ENCODE assay signal across 8 cellular contexts in genomic region chr17:50094243-50094752, GRCh38. TPM values are rescaled to one million over a fixed set of nuclear protein-coding genes. Genes with fewer than 3 reads are reported as not detected.
DNase-seq lines count a peak whose midpoint lies in the region; ATAC-seq and TF ChIP-seq lines count a peak whose summit lies in the region.

No MANE protein-coding gene starts in this region.

- H3K9me3 ChIP-seq in adrenal gland (replicated peaks in 1 of 3) (no peaks in the 10 kb centered on the region), heart left ventricle (no peaks in the 10 kb centered on the region), tibial nerve (no peaks in the 10 kb centered on the region)

- H3K27ac ChIP-seq in adrenal gland, result peak overlapping the region; percentile 27 to 84 (median 77)
- H3K27ac ChIP-seq in heart left ventricle, result peak overlapping the region; percentile 69 to 97 (median 88)
- peak overlapping the region; percentile 85 to 96 (median 92) for H3K27ac ChIP-seq in tibial nerve

- peaks cover 0 to 26% of the 10 kb centered on the region in 2 donors for H3K36me3 ChIP-seq in adrenal gland (replicated peaks in 1 of 2)
- peaks cover 0 to 32% (median 27%) of the 10 kb centered on the region in 9 donors for H3K36me3 ChIP-seq in heart left ventricle
- peaks cover 0 to 34% (median 0%) of the 10 kb centered on the region in 3 donors for H3K36me3 ChIP-seq in tibial nerve

- intact Hi-C loops in adrenal gland (cut with DNase I) (no loop called here), heart left ventricle (cut with DNase I) (loop anchor here in 9 of 10 donors (1.0 to 10.0 kb wide), 9 partner anchors 37 to 203 kb away; partner anchors contain the start of gene ITGA3 (in 2 of the 9))

- H3K4me1 ChIP-seq in adrenal gland (replicated peaks in 1 of 2) (peaks cover 9 to 10% of the 10 kb centered on the region in 2 donors), heart left ventricle (peaks cover 0 to 46% (median 30%) of the 10 kb centered on the region in 12 donors), tibial nerve (peaks cover 0 to 39% (median 32%) of the 10 kb centered on the region in 4 donors)

- peak in 1 of 2 donors; percentile 47 for TF ChIP-seq EP300 in tibial nerve (IDR thresholded peaks at IDR 0.05)

- peak; percentile 95 for DNase-seq in Ammon's horn (ENCODE audit: low spot score)
- peak; percentile 85 for DNase-seq in NCI-H128 (lab: John Stamatoyannopoulos, UW; ENCODE audit: unreplicated experiment)
- DNase-seq in SW 1271 (lab: John Stamatoyannopoulos, UW), result peak; percentile 66 to 77
- peak; percentile 86 to 98 (median 94) for DNase-seq in adrenal gland
- peak; percentile 90 to 93 (median 91) for DNase-seq in heart left ventricle
- DNase-seq in pons (ENCODE audit: low spot score), result peak; percentile 95
- peak; percentile 91 to 95 for DNase-seq in tibial nerve (ENCODE audit: low spot score in 2 of 2)

- 0 to 1% (median 0%) methylated on average over 19 to 21 of the region's 21 CpGs for WGBS in adrenal gland, 4 donors
- WGBS in heart left ventricle, 4 donors, result 0 to 1% (median 0%) methylated on average over 21 of the region's 21 CpGs
- 0 to 1% methylated on average over 17 to 21 of the region's 21 CpGs for WGBS in tibial nerve, 2 donors

- H3K4me3 ChIP-seq in adrenal gland (peak overlapping the region in 3 of 4 donors; percentile 26 to 91 (median 87)), heart left ventricle (peak overlapping the region; percentile 63 to 97 (median 79)), tibial nerve (peak overlapping the region; percentile 86 to 100 (median 98))

- TF ChIP-seq POLR2A in adrenal gland (IDR thresholded peaks at IDR 0.05), result peak in 1 of 2 donors; percentile 39
- TF ChIP-seq POLR2A in heart left ventricle (IDR thresholded peaks at IDR 0.05), result no peak
- peak in 1 of 2 donors; percentile 27 for TF ChIP-seq POLR2A in tibial nerve (IDR thresholded peaks at IDR 0.05)

- ATAC-seq in GM19452 (IDR thresholded peaks at IDR 0.05; ENCODE audit: unreplicated experiment) (peak; percentile 48), heart left ventricle (peak; percentile 55 to 81 (median 68))

- no peaks in the 10 kb centered on the region for H3K27me3 ChIP-seq in adrenal gland
- no peaks in the 10 kb centered on the region for H3K27me3 ChIP-seq in heart left ventricle
- no peaks in the 10 kb centered on the region for H3K27me3 ChIP-seq in tibial nerve

- TF ChIP-seq CTCF in adrenal gland (IDR thresholded peaks at IDR 0.05) (peak; percentile 81 to 96 (median 93)), heart left ventricle (IDR thresholded peaks at IDR 0.05) (peak; percentile 87 to 98 (median 95)), tibial nerve (IDR thresholded peaks at IDR 0.05) (peak; percentile 88 to 94 (median 92))

RNA-seq across cellular contexts. Expression of gene PDK2, which starts 0.9 kb away (rescaled TPM):
- 100 to 1,000 TPM in 7 of 8 donors, 10 to 100 TPM in 1; 98.9 to 225 (median 137) TPM for total RNA-seq in adrenal gland
- 100 to 1,000 TPM in 1 of 3 donors, 10 to 100 TPM in 2; 48.5 to 110 (median 59.7) TPM for polyA plus RNA-seq in adrenal gland
- total RNA-seq in heart left ventricle, result 100 to 1,000 TPM; 142 to 490 (median 200) TPM
- polyA plus RNA-seq in heart left ventricle, result 100 to 1,000 TPM; 125 to 173 TPM
- 10 to 100 TPM; 37.9 to 77.7 (median 49.8) TPM for total RNA-seq in tibial nerve

RNA-seq across cellular contexts. Expression of gene SAMD14, which starts 35.7 kb away (rescaled TPM):
- 10 to 100 TPM in 1 of 8 donors, 1 to 10 TPM in 7; 1.3 to 12.6 (median 4.0) TPM for total RNA-seq in adrenal gland
- 10 to 100 TPM in 1 of 3 donors, 1 to 10 TPM in 2; 1.1 to 11.0 (median 3.0) TPM for polyA plus RNA-seq in adrenal gland
- total RNA-seq in heart left ventricle, result 1 to 10 TPM in 7 of 9 donors, under 1 TPM in 2; 0.44 to 3.9 (median 1.2) TPM
- 1 to 10 TPM in 1 of 2 donors, under 1 TPM in 1; 0.72 to 2.8 TPM for polyA plus RNA-seq in heart left ventricle
- total RNA-seq in tibial nerve, result 1 to 10 TPM in 2 of 4 donors, under 1 TPM in 2; 0.63 to 1.5 (median 1.1) TPM

RNA-seq across cellular contexts. Expression of gene ITGA3, which starts 38.4 kb away (rescaled TPM):
- 100 to 1,000 TPM in 7 of 8 donors, 10 to 100 TPM in 1; 31.4 to 206 (median 134) TPM for total RNA-seq in adrenal gland
- polyA plus RNA-seq in adrenal gland, result 100 to 1,000 TPM in 2 of 3 donors, 10 to 100 TPM in 1; 20.9 to 164 (median 116) TPM
- total RNA-seq in heart left ventricle, result 10 to 100 TPM; 18.4 to 71.2 (median 23.6) TPM
- 10 to 100 TPM; 16.8 to 72.9 TPM for polyA plus RNA-seq in heart left ventricle
- 10 to 100 TPM; 59.2 to 85.7 (median 69.1) TPM for total RNA-seq in tibial nerve

RNA-seq across cellular contexts. Expression of gene PPP1R9B, which starts 56.2 kb away (rescaled TPM):
- total RNA-seq in adrenal gland, result 10 to 100 TPM; 43.9 to 87.0 (median 62.0) TPM
- polyA plus RNA-seq in adrenal gland, result 100 to 1,000 TPM in 1 of 3 donors, 10 to 100 TPM in 2; 21.8 to 128 (median 27.2) TPM
- 10 to 100 TPM; 17.0 to 55.9 (median 31.3) TPM for total RNA-seq in heart left ventricle
- polyA plus RNA-seq in heart left ventricle, result 10 to 100 TPM; 30.4 to 33.4 TPM
- 10 to 100 TPM; 28.4 to 54.9 (median 36.9) TPM for total RNA-seq in tibial nerve

Comparison
In these comparisons a context has a peak if more than half of its experiments do, and no peak if none do; other contexts are left out.
1. Peak in every context shown above with its lines: DNase-seq, ATAC-seq, H3K4me3 ChIP-seq and H3K27ac ChIP-seq.
2. intact Hi-C loops: an anchor here in heart left ventricle (1.0 to 10.0 kb wide); none called in adrenal gland.